In genomic region chr1:211650922-211651303, GRCh38 we compare ENCODE assay signal across 29 cellular contexts. TPM values are rescaled to one million over a fixed set of nuclear protein-coding genes. Genes with fewer than 3 reads are reported as not detected.
"Had no signal": no experiment of that assay in that cellular context is flagged by ENCODE, and none has a peak within 500 bp of the region (broad histone marks: within the 10 kb centered on the region; RNA-seq: fewer than 3 reads in every experiment).

No MANE protein-coding gene starts in this region.

- H3K79me2 ChIP-seq: parathyroid adenoma had no signal

- H2AFZ ChIP-seq: parathyroid adenoma had no signal

- H3K4me1 ChIP-seq: parathyroid adenoma, psoas muscle had no signal

- H3K4me3 ChIP-seq: ovary, psoas muscle, right lobe of liver, sigmoid colon, stomach, thoracic aorta, thyroid gland, tibial nerve, vagina had no signal

- H3K4me1 Mint-ChIP-seq: naive thymus-derived CD8-positive, alpha-beta T cell; stimulated activated effector memory CD8-positive, alpha-beta T cell treated with anti-CD3 and anti-CD28 coated beads, Interleukin-12 subunit alpha, Interleukin-12 subunit beta, amount 100 ng/mL, for 72 hours had no signal

- H3K9me3 ChIP-seq: neutrophil, ovary, psoas muscle, right lobe of liver, sigmoid colon, stomach, thoracic aorta, thyroid gland, tibial nerve, vagina had no signal

- H3K36me3 Mint-ChIP-seq: naive thymus-derived CD8-positive, alpha-beta T cell; natural killer cell treated with Interleukin-12 subunit alpha and Interleukin-12 subunit beta and Interleukin-15 and Interleukin-18, amount 100 ng/mL, for 72 hours; stimulated activated effector memory CD8-positive, alpha-beta T cell treated with anti-CD3 and anti-CD28 coated beads, Interleukin-12 subunit alpha, Interleukin-12 subunit beta, amount 100 ng/mL, for 72 hours; stimulated activated naive B cell treated with anti-CD40 and anti-IgM and Interleukin-4, amounts not matched to agents 10 μg/mL and 1 μg/mL and 100 μg/mL, for 72 hours; type B pancreatic cell had no signal

- H3K27ac Mint-ChIP-seq: naive thymus-derived CD8-positive, alpha-beta T cell; natural killer cell treated with Interleukin-12 subunit alpha and Interleukin-12 subunit beta and Interleukin-15 and Interleukin-18, amount 100 ng/mL, for 72 hours; nephron progenitor cell; progenitor cell of endocrine pancreas; stimulated activated effector memory CD8-positive, alpha-beta T cell treated with anti-CD3 and anti-CD28 coated beads, Interleukin-12 subunit alpha, Interleukin-12 subunit beta, amount 100 ng/mL, for 72 hours; stimulated activated naive B cell treated with anti-CD40 and anti-IgM and Interleukin-4, amounts not matched to agents 10 μg/mL and 1 μg/mL and 100 μg/mL, for 72 hours; stimulated activated naive CD8-positive, alpha-beta T cell treated with anti-CD3 and anti-CD28 coated beads, Interleukin-15, Interleukin-2, amounts not matched to agents 100 ng/mL and 50 ng/mL, for 24 hours; type B pancreatic cell had no signal

- ATAC-seq: naive thymus-derived CD8-positive, alpha-beta T cell; natural killer cell treated with Interleukin-12 subunit alpha and Interleukin-12 subunit beta and Interleukin-15 and Interleukin-18, amount 100 ng/mL, for 72 hours; psoas muscle; right cardiac atrium; right lobe of liver; stimulated activated effector memory CD8-positive, alpha-beta T cell treated with anti-CD3 and anti-CD28 coated beads, Interleukin-12 subunit alpha, Interleukin-12 subunit beta, amount 100 ng/mL, for 72 hours; stimulated activated naive B cell treated with anti-CD40 and anti-IgM and Interleukin-4, amounts not matched to agents 10 μg/mL and 1 μg/mL and 100 μg/mL, for 72 hours had no signal

- DNase-seq: naive thymus-derived CD8-positive, alpha-beta T cell; nephron progenitor cell; nucleus accumbens; posterior cingulate gyrus; psoas muscle; right cardiac atrium; sigmoid colon; stimulated activated CD4-positive, alpha-beta T cell treated with anti-CD3 and anti-CD28 coated beads, Interleukin-15, amount 100 ng/mL, for 24 hours; stimulated activated CD4-positive, alpha-beta T cell treated with anti-CD3 and anti-CD28 coated beads, Interleukin-2, amount 100 ng/mL, for 24 hours; stimulated activated CD4-positive, alpha-beta T cell treated with anti-CD3 and anti-CD28 coated beads, Interleukin-2, amount 100 ng/mL, for 48 hours; stimulated activated CD4-positive, alpha-beta T cell treated with anti-CD3 and anti-CD28 coated beads, Interleukin-4, amount 100 ng/mL, for 24 hours; stimulated activated naive B cell treated with anti-CD40 and anti-IgM and Interleukin-4, amounts not matched to agents 10 μg/mL and 1 μg/mL and 100 μg/mL, for 72 hours; stimulated activated naive CD4-positive, alpha-beta T cell treated with Interleukin-2 at 50 U/mL for 16 hours; stomach; thyroid gland had no signal

- H3K9me3 Mint-ChIP-seq: naive thymus-derived CD8-positive, alpha-beta T cell; natural killer cell treated with Interleukin-12 subunit alpha and Interleukin-12 subunit beta and Interleukin-15 and Interleukin-18, amount 100 ng/mL, for 72 hours; nephron progenitor cell; neural crest cell; stimulated activated effector memory CD8-positive, alpha-beta T cell treated with anti-CD3 and anti-CD28 coated beads, Interleukin-12 subunit alpha, Interleukin-12 subunit beta, amount 100 ng/mL, for 72 hours; stimulated activated naive B cell treated with anti-CD40 and anti-IgM and Interleukin-4, amounts not matched to agents 10 μg/mL and 1 μg/mL and 100 μg/mL, for 72 hours; stimulated activated naive CD8-positive, alpha-beta T cell treated with anti-CD3 and anti-CD28 coated beads, Interleukin-15, Interleukin-2, amounts not matched to agents 100 ng/mL and 50 ng/mL, for 24 hours; type B pancreatic cell had no signal

- H3K4me3 Mint-ChIP-seq: naive thymus-derived CD8-positive, alpha-beta T cell; natural killer cell treated with Interleukin-12 subunit alpha and Interleukin-12 subunit beta and Interleukin-15 and Interleukin-18, amount 100 ng/mL, for 72 hours; nephron progenitor cell; neural crest cell; stimulated activated effector memory CD8-positive, alpha-beta T cell treated with anti-CD3 and anti-CD28 coated beads, Interleukin-12 subunit alpha, Interleukin-12 subunit beta, amount 100 ng/mL, for 72 hours; stimulated activated naive B cell treated with anti-CD40 and anti-IgM and Interleukin-4, amounts not matched to agents 10 μg/mL and 1 μg/mL and 100 μg/mL, for 72 hours; stimulated activated naive CD8-positive, alpha-beta T cell treated with anti-CD3 and anti-CD28 coated beads, Interleukin-15, Interleukin-2, amounts not matched to agents 100 ng/mL and 50 ng/mL, for 24 hours; type B pancreatic cell had no signal

- H3K36me3 ChIP-seq: neutrophil, ovary, right lobe of liver, sigmoid colon, stomach, thoracic aorta, thyroid gland, tibial nerve, vagina had no signal

- H3K27me3 ChIP-seq: neutrophil, ovary, right lobe of liver, sigmoid colon, thyroid gland, tibial nerve, vagina had no signal

- H3K9ac ChIP-seq: parathyroid adenoma had no signal

- H3K27ac ChIP-seq: neutrophil, ovary, parathyroid adenoma, psoas muscle, right lobe of liver, sigmoid colon, stomach, thoracic aorta, thyroid gland, tibial nerve, vagina had no signal

- H3K27me3 Mint-ChIP-seq: type B pancreatic cell had no signal

RNA-seq across cellular contexts. Expression of gene NEK2, which starts 24.5 kb away (rescaled TPM):
- total RNA-seq: psoas muscle, ureter had no signal
- polyA plus RNA-seq: right cardiac atrium had no signal
